2 cellular contexts compared by ENCODE assay signal in the genomic region with DNA sequence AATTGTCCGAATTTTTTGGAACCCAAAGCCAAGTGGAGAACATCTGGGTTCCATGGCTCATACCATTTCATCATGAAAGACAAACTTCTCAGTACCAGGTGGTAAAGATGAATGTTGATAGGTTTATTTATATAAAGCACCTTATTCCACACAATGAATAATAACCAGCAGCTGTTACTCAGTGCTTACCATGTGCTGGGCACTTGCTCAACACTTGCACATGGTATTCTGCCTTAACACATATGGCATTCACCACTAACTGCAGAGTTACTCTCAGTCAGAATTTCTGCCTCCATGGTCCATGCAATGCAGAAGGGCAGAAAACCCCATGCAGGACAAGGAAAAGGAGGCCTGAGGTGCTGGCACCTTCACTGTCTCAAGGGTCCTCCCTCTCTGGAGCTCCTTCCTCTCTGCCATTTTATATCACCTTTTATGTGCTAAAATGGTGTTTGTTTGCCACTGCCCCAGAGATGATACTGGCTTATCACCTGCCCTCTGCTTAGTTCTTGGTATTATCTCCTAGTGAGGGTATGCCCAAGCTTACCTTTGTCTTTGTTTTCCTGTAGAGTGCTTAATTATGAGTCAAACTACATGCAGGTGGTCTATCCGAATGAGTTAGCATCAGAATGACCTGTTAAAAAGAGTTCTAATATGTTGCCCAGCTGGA.
TF ChIP-seq lines count a peak whose summit lies in the region.

No MANE protein-coding gene starts in this region.

TF ChIP-seq in IMR-90, 13 proteins besides CTCF, POLR2A, EP300 and RAD21:
- no peak for TF ChIP-seq RCOR1 (IDR thresholded peaks at IDR 0.05; ENCODE audit: insufficient replicate concordance, low read length)
- TF ChIP-seq MXI1 (IDR thresholded peaks at IDR 0.05; ENCODE audit: borderline replicate concordance, low read depth, low read length): peak; percentile 54; the same call in 1 of the 2 replicates
- peak; percentile 61 for TF ChIP-seq CEBPB (IDR thresholded peaks at IDR 0.05; ENCODE audit: low read depth, low read length)

TF ChIP-seq in GM12878, 131 proteins besides CTCF, POLR2A, EP300 and RAD21:
- TF ChIP-seq NFYA (IDR thresholded peaks at IDR 0.05; ENCODE audit: borderline replicate concordance, low read depth, low read length): no peak
- TF ChIP-seq, protein P1, sequence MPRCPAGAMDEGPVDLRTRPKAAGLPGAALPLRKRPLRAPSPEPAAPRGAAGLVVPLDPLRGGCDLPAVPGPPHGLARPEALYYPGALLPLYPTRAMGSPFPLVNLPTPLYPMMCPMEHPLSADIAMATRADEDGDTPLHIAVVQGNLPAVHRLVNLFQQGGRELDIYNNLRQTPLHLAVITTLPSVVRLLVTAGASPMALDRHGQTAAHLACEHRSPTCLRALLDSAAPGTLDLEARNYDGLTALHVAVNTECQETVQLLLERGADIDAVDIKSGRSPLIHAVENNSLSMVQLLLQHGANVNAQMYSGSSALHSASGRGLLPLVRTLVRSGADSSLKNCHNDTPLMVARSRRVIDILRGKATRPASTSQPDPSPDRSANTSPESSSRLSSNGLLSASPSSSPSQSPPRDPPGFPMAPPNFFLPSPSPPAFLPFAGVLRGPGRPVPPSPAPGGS (IDR thresholded peaks at IDR 0.05; ENCODE audit: borderline replicate concordance, insufficient read depth, low read depth, low read length, poor library complexity, severe bottlenecking): peak; percentile 71
